In the genomic region with DNA sequence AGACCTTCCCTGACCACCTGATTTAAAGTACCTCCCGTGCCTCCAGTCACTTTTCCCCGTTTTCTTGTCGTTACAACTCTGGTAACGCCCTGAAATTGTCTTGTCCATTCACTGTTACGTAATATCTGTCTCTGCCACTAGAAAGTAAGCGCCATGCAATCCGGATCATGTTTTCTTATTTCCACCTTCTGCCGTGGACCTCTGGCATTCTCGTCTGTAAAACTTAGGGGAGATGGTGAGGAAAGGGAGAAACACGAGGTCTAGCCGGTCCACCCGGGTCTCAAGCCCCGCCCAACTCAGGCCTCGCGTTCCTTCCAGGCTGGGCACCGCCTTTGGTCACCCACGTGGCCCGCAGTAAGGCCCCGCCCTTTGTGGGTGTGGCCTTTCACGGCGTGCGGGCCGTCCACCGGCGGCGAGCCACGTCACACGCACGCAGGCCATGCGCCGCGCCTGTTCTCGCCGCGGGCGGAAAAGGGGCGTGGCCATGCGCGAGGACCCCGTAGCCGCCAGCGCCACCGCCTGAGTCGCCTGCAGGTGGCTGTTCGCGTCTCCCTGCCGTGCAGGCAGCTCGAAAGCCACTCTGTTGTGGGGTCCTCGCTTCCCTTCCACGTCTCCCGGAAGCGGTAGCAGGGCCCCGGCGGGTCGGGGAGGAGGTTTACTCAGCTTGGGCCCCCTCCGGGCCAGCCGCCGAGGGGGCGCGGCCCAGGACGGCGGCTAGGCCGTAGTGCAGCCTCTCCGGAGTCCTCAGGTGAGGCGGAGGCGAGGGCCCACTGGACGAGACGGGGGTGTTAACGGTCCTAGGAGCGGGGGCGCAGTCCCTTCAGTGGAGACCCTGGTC, we compare ENCODE assay signal across 1 cellular context.
TF ChIP-seq lines count a peak whose summit lies in the region.

A gene with protein sequence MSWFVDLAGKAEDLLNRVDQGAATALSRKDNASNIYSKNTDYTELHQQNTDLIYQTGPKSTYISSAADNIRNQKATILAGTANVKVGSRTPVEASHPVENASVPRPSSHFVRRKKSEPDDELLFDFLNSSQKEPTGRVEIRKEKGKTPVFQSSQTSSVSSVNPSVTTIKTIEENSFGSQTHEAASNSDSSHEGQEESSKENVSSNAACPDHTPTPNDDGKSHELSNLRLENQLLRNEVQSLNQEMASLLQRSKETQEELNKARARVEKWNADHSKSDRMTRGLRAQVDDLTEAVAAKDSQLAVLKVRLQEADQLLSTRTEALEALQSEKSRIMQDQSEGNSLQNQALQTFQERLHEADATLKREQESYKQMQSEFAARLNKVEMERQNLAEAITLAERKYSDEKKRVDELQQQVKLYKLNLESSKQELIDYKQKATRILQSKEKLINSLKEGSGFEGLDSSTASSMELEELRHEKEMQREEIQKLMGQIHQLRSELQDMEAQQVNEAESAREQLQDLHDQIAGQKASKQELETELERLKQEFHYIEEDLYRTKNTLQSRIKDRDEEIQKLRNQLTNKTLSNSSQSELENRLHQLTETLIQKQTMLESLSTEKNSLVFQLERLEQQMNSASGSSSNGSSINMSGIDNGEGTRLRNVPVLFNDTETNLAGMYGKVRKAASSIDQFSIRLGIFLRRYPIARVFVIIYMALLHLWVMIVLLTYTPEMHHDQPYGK (plus strand): TSS at position 597 of the 838 bp plus-strand sequence. CDS start 3,133 bp downstream, outside the sequence.

TF ChIP-seq in HEK293, 187 proteins besides CTCF, POLR2A, EP300 and RAD21 (continued from another document):
- TF ChIP-seq, protein P1, sequence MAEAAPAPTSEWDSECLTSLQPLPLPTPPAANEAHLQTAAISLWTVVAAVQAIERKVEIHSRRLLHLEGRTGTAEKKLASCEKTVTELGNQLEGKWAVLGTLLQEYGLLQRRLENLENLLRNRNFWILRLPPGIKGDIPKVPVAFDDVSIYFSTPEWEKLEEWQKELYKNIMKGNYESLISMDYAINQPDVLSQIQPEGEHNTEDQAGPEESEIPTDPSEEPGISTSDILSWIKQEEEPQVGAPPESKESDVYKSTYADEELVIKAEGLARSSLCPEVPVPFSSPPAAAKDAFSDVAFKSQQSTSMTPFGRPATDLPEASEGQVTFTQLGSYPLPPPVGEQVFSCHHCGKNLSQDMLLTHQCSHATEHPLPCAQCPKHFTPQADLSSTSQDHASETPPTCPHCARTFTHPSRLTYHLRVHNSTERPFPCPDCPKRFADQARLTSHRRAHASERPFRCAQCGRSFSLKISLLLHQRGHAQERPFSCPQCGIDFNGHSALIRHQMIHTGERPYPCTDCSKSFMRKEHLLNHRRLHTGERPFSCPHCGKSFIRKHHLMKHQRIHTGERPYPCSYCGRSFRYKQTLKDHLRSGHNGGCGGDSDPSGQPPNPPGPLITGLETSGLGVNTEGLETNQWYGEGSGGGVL (tag by site-specific recombination; IDR thresholded peaks at IDR 0.05) = peak; percentile 37; the same call in 1 of the 2 replicates
- peak; percentile 56; the same call in 1 of the 2 replicates for TF ChIP-seq ZNF600 (tag by site-specific recombination; IDR thresholded peaks at IDR 0.05)
- TF ChIP-seq ZFHX2 (tag by site-specific recombination; conservative IDR thresholded peaks at IDR 0.05) = peak; percentile 46
- no peak for TF ChIP-seq ZNF530 (tag by site-specific recombination; IDR thresholded peaks at IDR 0.05; ENCODE audit: low read depth)
- TF ChIP-seq OVOL3 (tag by site-specific recombination; IDR thresholded peaks at IDR 0.05) = 0 out of 2 replicates have a peak, but pooled peaks have one; percentile 59
- TF ChIP-seq, protein P2, sequence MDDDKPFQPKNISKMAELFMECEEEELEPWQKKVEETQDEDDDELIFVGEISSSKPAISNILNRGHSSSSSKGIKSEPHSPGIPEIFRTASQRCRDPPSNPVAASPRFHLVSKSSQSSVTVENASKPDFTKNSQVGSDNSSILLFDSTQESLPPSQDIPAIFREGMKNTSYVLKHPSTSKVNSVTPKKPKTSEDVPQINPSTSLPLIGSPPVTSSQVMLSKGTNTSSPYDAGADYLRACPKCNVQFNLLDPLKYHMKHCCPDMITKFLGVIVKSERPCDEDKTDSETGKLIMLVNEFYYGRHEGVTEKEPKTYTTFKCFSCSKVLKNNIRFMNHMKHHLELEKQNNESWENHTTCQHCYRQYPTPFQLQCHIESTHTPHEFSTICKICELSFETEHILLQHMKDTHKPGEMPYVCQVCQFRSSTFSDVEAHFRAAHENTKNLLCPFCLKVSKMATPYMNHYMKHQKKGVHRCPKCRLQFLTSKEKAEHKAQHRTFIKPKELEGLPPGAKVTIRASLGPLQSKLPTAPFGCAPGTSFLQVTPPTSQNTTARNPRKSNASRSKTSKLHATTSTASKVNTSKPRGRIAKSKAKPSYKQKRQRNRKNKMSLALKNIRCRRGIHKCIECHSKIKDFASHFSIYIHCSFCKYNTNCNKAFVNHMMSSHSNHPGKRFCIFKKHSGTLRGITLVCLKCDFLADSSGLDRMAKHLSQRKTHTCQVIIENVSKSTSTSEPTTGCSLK (tag by site-specific recombination; IDR thresholded peaks at IDR 0.05) = 0 out of 2 replicates have a peak, but pooled peaks have one; percentile 54
- TF ChIP-seq ZNF133 (tag by site-specific recombination; IDR thresholded peaks at IDR 0.05) = 0 out of 2 replicates have a peak, but pooled peaks have one; percentile 9
- TF ChIP-seq, protein P3, sequence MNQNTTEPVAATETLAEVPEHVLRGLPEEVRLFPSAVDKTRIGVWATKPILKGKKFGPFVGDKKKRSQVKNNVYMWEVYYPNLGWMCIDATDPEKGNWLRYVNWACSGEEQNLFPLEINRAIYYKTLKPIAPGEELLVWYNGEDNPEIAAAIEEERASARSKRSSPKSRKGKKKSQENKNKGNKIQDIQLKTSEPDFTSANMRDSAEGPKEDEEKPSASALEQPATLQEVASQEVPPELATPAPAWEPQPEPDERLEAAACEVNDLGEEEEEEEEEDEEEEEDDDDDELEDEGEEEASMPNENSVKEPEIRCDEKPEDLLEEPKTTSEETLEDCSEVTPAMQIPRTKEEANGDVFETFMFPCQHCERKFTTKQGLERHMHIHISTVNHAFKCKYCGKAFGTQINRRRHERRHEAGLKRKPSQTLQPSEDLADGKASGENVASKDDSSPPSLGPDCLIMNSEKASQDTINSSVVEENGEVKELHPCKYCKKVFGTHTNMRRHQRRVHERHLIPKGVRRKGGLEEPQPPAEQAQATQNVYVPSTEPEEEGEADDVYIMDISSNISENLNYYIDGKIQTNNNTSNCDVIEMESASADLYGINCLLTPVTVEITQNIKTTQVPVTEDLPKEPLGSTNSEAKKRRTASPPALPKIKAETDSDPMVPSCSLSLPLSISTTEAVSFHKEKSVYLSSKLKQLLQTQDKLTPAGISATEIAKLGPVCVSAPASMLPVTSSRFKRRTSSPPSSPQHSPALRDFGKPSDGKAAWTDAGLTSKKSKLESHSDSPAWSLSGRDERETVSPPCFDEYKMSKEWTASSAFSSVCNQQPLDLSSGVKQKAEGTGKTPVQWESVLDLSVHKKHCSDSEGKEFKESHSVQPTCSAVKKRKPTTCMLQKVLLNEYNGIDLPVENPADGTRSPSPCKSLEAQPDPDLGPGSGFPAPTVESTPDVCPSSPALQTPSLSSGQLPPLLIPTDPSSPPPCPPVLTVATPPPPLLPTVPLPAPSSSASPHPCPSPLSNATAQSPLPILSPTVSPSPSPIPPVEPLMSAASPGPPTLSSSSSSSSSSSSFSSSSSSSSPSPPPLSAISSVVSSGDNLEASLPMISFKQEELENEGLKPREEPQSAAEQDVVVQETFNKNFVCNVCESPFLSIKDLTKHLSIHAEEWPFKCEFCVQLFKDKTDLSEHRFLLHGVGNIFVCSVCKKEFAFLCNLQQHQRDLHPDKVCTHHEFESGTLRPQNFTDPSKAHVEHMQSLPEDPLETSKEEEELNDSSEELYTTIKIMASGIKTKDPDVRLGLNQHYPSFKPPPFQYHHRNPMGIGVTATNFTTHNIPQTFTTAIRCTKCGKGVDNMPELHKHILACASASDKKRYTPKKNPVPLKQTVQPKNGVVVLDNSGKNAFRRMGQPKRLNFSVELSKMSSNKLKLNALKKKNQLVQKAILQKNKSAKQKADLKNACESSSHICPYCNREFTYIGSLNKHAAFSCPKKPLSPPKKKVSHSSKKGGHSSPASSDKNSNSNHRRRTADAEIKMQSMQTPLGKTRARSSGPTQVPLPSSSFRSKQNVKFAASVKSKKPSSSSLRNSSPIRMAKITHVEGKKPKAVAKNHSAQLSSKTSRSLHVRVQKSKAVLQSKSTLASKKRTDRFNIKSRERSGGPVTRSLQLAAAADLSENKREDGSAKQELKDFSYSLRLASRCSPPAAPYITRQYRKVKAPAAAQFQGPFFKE (tag by site-specific recombination; IDR thresholded peaks at IDR 0.05; ENCODE audit: borderline replicate concordance) = no peak
- peak; percentile 47; the same call in 1 of the 2 replicates for TF ChIP-seq REPIN1 (tag by site-specific recombination; IDR thresholded peaks at IDR 0.05; ENCODE audit: low read depth)
- no peak for TF ChIP-seq ZNF473 (tag by site-specific recombination; IDR thresholded peaks at IDR 0.05)
TF ChIP-seq in HEK293: peak in this region for 50.
